Comparison of ENCODE assay signal across 12 cellular contexts in genomic region chr12:91871751-91872150, GRCh38.
DNase-seq lines count a peak whose midpoint lies in the region; ATAC-seq and TF ChIP-seq lines count a peak whose summit lies in the region.
"Had no signal": no experiment of that assay in that cellular context is flagged by ENCODE, and none has a peak within 500 bp of the region (broad histone marks: within the 10 kb centered on the region; RNA-seq: fewer than 3 reads in every experiment).

No MANE protein-coding gene starts in this region.

- peaks cover 8% of the 10 kb centered on the region for H3K9me3 Mint-ChIP-seq in activated T-helper 2 cell treated with anti-CD3 and anti-CD28 coated beads, Interferon-gamma antibody, Interleukin-2, Interleukin-4, amounts not matched to agents 10 μg/mL and 5 μg/mL and 100 μg/mL, durations not matched to agents 14 hours and 24 hours and 36 hours
- peaks cover 0 to 4% (median 0%) of the 10 kb centered on the region in 7 donors for H3K9me3 Mint-ChIP-seq in naive B cell
- H3K9me3 Mint-ChIP-seq: WTC11 had no signal

- no peak overlapping the region for H3K27ac ChIP-seq in caudate nucleus (ENCODE audit: low read depth, low read length)

- no peak overlapping the region for H3K4me3 Mint-ChIP-seq in activated T-helper 2 cell treated with anti-CD3 and anti-CD28 coated beads, Interferon-gamma antibody, Interleukin-2, Interleukin-4, amounts not matched to agents 10 μg/mL and 5 μg/mL and 100 μg/mL, durations not matched to agents 14 hours and 24 hours and 36 hours (ENCODE audit: low read depth)
- no peak overlapping the region for H3K4me3 Mint-ChIP-seq in naive B cell
- H3K4me3 Mint-ChIP-seq: WTC11 had no signal

- intact Hi-C loops in activated T-helper 2 cell treated with anti-CD3 and anti-CD28 coated beads, Interferon-gamma antibody, Interleukin-2, Interleukin-4, amounts not matched to agents 10 μg/mL and 5 μg/mL and 100 μg/mL, durations not matched to agents 14 hours and 24 hours and 36 hours (cut with micrococcal nuclease), result no loop called here

- H3K27me3 Mint-ChIP-seq in activated T-helper 2 cell treated with anti-CD3 and anti-CD28 coated beads, Interferon-gamma antibody, Interleukin-2, Interleukin-4, amounts not matched to agents 10 μg/mL and 5 μg/mL and 100 μg/mL, durations not matched to agents 14 hours and 24 hours and 36 hours (ENCODE audit: low read depth), result no peaks in the 10 kb centered on the region
- H3K27me3 Mint-ChIP-seq in naive B cell, result no peaks in the 10 kb centered on the region
- H3K27me3 Mint-ChIP-seq: stimulated activated naive CD8-positive, alpha-beta T cell treated with anti-CD3 and anti-CD28 coated beads, Interleukin-15, amount 100 ng/mL, for 72 hours had no signal

- H3K36me3 Mint-ChIP-seq in activated T-helper 2 cell treated with anti-CD3 and anti-CD28 coated beads, Interferon-gamma antibody, Interleukin-2, Interleukin-4, amounts not matched to agents 10 μg/mL and 5 μg/mL and 100 μg/mL, durations not matched to agents 14 hours and 24 hours and 36 hours (ENCODE audit: low read depth), result peaks cover 3% of the 10 kb centered on the region
- no peaks in the 10 kb centered on the region for H3K36me3 Mint-ChIP-seq in naive B cell

- H3K27ac Mint-ChIP-seq in activated T-helper 2 cell treated with anti-CD3 and anti-CD28 coated beads, Interferon-gamma antibody, Interleukin-2, Interleukin-4, amounts not matched to agents 10 μg/mL and 5 μg/mL and 100 μg/mL, durations not matched to agents 14 hours and 24 hours and 36 hours, result peak overlapping the region; percentile 17
- H3K27ac Mint-ChIP-seq in naive B cell, result peak overlapping the region in 4 of 6 donors; percentile 3 to 80 (median 10)
- H3K27ac Mint-ChIP-seq: WTC11 had no signal

- POLR2A ChIA-PET in HEK293T (lab: Yijun Ruan, JAX), result no interaction called here

- ATAC-seq in naive B cell (ENCODE audit: low read depth in 2 of 2), result no peak
- ATAC-seq: WTC11 had no signal

- H3K4me1 Mint-ChIP-seq in activated T-helper 2 cell treated with anti-CD3 and anti-CD28 coated beads, Interferon-gamma antibody, Interleukin-2, Interleukin-4, amounts not matched to agents 10 μg/mL and 5 μg/mL and 100 μg/mL, durations not matched to agents 14 hours and 24 hours and 36 hours (ENCODE audit: low read depth), result peaks cover 35% of the 10 kb centered on the region
- peaks cover 5 to 7% (median 5%) of the 10 kb centered on the region in 3 donors for H3K4me1 Mint-ChIP-seq in naive B cell

- CTCF ChIA-PET in HEK293T (lab: Yijun Ruan, JAX), result no interaction called here

- DNase-seq in CD1c-positive myeloid dendritic cell (ENCODE audit: extremely low spot score) (peak; percentile 84), DMS53 (lab: John Stamatoyannopoulos, UW) (peak; percentile 65), naive B cell (no peak), EL (no peak), HEK293T (ENCODE audit: extremely low spot score) (no peak), caudate nucleus (lab: John Stamatoyannopoulos, UW) (no peak)
- DNase-seq in activated T-helper 2 cell treated with anti-CD3 and anti-CD28 coated beads, Interferon-gamma antibody, Interleukin-2, Interleukin-4, amounts not matched to agents 10 μg/mL and 5 μg/mL and 100 μg/mL, durations not matched to agents 14 hours and 24 hours and 36 hours (ENCODE audit: low spot score), result no peak
- DNase-seq: foreskin melanocyte; NCI-H2081; SK-N-SH; stimulated activated naive CD8-positive, alpha-beta T cell treated with anti-CD3 and anti-CD28 coated beads, Interleukin-15, amount 100 ng/mL, for 72 hours had no signal

TF ChIP-seq in HEK293T, 16 proteins besides CTCF, POLR2A, EP300 and RAD21:
- TF ChIP-seq CTBP1 (IDR thresholded peaks at IDR 0.05; ENCODE audit: borderline replicate concordance) (no peak), SUZ12 (IDR thresholded peaks at IDR 0.05) (no peak), FOXM1 (IDR thresholded peaks at IDR 0.05; ENCODE audit: borderline replicate concordance) (no peak), BHLHE40 (IDR thresholded peaks at IDR 0.05; ENCODE audit: borderline replicate concordance) (no peak), NFRKB (IDR thresholded peaks at IDR 0.05) (no peak), SP1 (IDR thresholded peaks at IDR 0.05) (no peak), FOXK2 (IDR thresholded peaks at IDR 0.05) (no peak), ELF4 (IDR thresholded peaks at IDR 0.05) (no peak), FOXA1 (IDR thresholded peaks at IDR 0.05) (no peak), TARDBP (IDR thresholded peaks at IDR 0.05) (no peak), ARNT (IDR thresholded peaks at IDR 0.05) (no peak), ZNF384 (IDR thresholded peaks at IDR 0.05) (no peak), L3MBTL2 (conservative IDR thresholded peaks at IDR 0.05) (no peak), HDGF (IDR thresholded peaks at IDR 0.05; ENCODE audit: borderline replicate concordance) (no peak), LEF1 (IDR thresholded peaks at IDR 0.05; ENCODE audit: borderline replicate concordance) (no peak)
- TF ChIP-seq, protein P1, sequence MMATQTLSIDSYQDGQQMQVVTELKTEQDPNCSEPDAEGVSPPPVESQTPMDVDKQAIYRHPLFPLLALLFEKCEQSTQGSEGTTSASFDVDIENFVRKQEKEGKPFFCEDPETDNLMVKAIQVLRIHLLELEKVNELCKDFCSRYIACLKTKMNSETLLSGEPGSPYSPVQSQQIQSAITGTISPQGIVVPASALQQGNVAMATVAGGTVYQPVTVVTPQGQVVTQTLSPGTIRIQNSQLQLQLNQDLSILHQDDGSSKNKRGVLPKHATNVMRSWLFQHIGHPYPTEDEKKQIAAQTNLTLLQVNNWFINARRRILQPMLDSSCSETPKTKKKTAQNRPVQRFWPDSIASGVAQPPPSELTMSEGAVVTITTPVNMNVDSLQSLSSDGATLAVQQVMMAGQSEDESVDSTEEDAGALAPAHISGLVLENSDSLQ (IDR thresholded peaks at IDR 0.05), result no peak

Comparison
In these comparisons a context has a peak if more than half of its experiments do, and no peak if none do; other contexts are left out.
1. DNase-seq: peak in CD1c-positive myeloid dendritic cell (single experiment) and DMS53 (single experiment); none in activated T-helper 2 cell treated with anti-CD3 and anti-CD28 coated beads, Interferon-gamma antibody, Interleukin-2, Interleukin-4, amounts not matched to agents 10 μg/mL and 5 μg/mL and 100 μg/mL, durations not matched to agents 14 hours and 24 hours and 36 hours (single experiment), naive B cell (single experiment), EL (single experiment), HEK293T (single experiment) and caudate nucleus (0 of 61).